1 cellular context compared by ENCODE assay signal in genomic region chr4:173226401-173226888, GRCh38.
TF ChIP-seq lines count a peak whose summit lies in the region.

No MANE protein-coding gene starts in this region.

TF ChIP-seq in WTC11, 78 proteins besides CTCF, POLR2A, EP300 and RAD21 (continued from another document):
- TF ChIP-seq ZNF281 (CRISPR knock-in tag; IDR thresholded peaks at IDR 0.05) = no peak
- TF ChIP-seq ELF4 (CRISPR knock-in tag; IDR thresholded peaks at IDR 0.05; ENCODE audit: low read depth) = no peak
- TF ChIP-seq JUN (CRISPR knock-in tag; IDR thresholded peaks at IDR 0.05) = no peak
- no peak for TF ChIP-seq NR1H2 (CRISPR knock-in tag; IDR thresholded peaks at IDR 0.05)
- no peak for TF ChIP-seq CREM (CRISPR knock-in tag; IDR thresholded peaks at IDR 0.05)
- no peak for TF ChIP-seq ZSCAN18 (CRISPR knock-in tag; IDR thresholded peaks at IDR 0.05)
